In genomic region chr1:23018661-23019093, GRCh38 we compare ENCODE assay signal across 8 cellular contexts. TPM values are rescaled to one million over a fixed set of nuclear protein-coding genes. Genes with fewer than 3 reads are reported as not detected.
DNase-seq lines count a peak whose midpoint lies in the region; ATAC-seq lines count a peak whose summit lies in the region.

No MANE protein-coding gene starts in this region.

- DNase-seq in Karpas-422 (no peak), NCI-H128 (lab: John Stamatoyannopoulos, UW; ENCODE audit: unreplicated experiment) (no peak), D341Med (ENCODE audit: low spot score) (no peak), NCI-H1105 treated with DMSO at 0.1 percent for 48 hours (lab: John Stamatoyannopoulos, UW) (no peak)
- no peak for DNase-seq in central memory CD8-positive, alpha-beta T cell (ENCODE audit: low spot score in 2 of 2)
- no peak for DNase-seq in stimulated activated CD4-positive, alpha-beta T cell treated with anti-CD3 and anti-CD28 coated beads, Interleukin-4, amount 100 ng/mL, for 1 hour

- peak overlapping the region; percentile 90 for H2AFZ ChIP-seq in Karpas-422 (ENCODE audit: low read length)

- peak overlapping the region; percentile 88 for H3K27ac Mint-ChIP-seq in central memory CD8-positive, alpha-beta T cell (ENCODE audit: low read depth)

- H3K4me1 ChIP-seq in ES-I3 (ENCODE audit: insufficient read depth, low read length) (peaks cover 2% of the 10 kb centered on the region; the same call in 1 of the 2 replicates), Karpas-422 (ENCODE audit: low read length) (peaks cover 29% of the 10 kb centered on the region), mesodermal cell (ENCODE audit: control insufficient read depth, insufficient read depth, low read length, poor library complexity, severe bottlenecking) (peaks cover 6% of the 10 kb centered on the region)

- H3K9ac ChIP-seq in ES-I3 (ENCODE audit: low read depth, low read length) (peak overlapping the region; percentile 84), Karpas-422 (ENCODE audit: low read length) (peak overlapping the region; percentile 99)

- H3K4me3 ChIP-seq in Karpas-422 (ENCODE audit: low read length) (peak overlapping the region; percentile 95), mesodermal cell (ENCODE audit: extremely low read depth, insufficient read depth, low read length, poor library complexity, severe bottlenecking) (peak overlapping the region; percentile 99)

- ATAC-seq in central memory CD8-positive, alpha-beta T cell (replicated peaks; ENCODE audit: extremely low read depth, poor library complexity, severe bottlenecking): no peak

- H3K27ac ChIP-seq in Karpas-422 (ENCODE audit: low read length) (no peak overlapping the region), mesodermal cell (ENCODE audit: low read depth, low read length, severe bottlenecking) (peak overlapping the region; percentile 94)

- H3K27me3 ChIP-seq in Karpas-422 (ENCODE audit: low read length): no peaks in the 10 kb centered on the region

- 88 to 95% methylated on average over 5 to 7 of the region's 10 CpGs for WGBS in mesodermal cell (ENCODE audit: insufficient coverage in 2 of 2), 2 experiments

- peaks cover 44% of the 10 kb centered on the region for H3K4me1 Mint-ChIP-seq in central memory CD8-positive, alpha-beta T cell

- peak overlapping the region; percentile 81 for H3K4me2 ChIP-seq in Karpas-422 (ENCODE audit: low read depth, low read length, poor library complexity, severe bottlenecking)

- H4K20me1 ChIP-seq in Karpas-422 (ENCODE audit: insufficient read depth, low read depth, low read length): peaks cover 26% of the 10 kb centered on the region; the same call in 1 of the 2 replicates

- peaks cover 6% of the 10 kb centered on the region for H3K9me3 Mint-ChIP-seq in central memory CD8-positive, alpha-beta T cell

- H3K9me3 ChIP-seq in ES-I3 (ENCODE audit: control insufficient read depth, insufficient read depth, low read length) (peaks cover 3% of the 10 kb centered on the region; the same call in 1 of the 2 replicates), Karpas-422 (ENCODE audit: low read length) (peaks cover 10% of the 10 kb centered on the region), mesodermal cell (ENCODE audit: control insufficient read depth, low read length) (peaks cover 23% of the 10 kb centered on the region)

- peak overlapping the region; percentile 96 for H3K4me3 Mint-ChIP-seq in central memory CD8-positive, alpha-beta T cell

- no peaks in the 10 kb centered on the region for H3K27me3 Mint-ChIP-seq in central memory CD8-positive, alpha-beta T cell

- no peaks in the 10 kb centered on the region for H3K9me2 ChIP-seq in Karpas-422 (replicated peaks; ENCODE audit: insufficient read depth, low read length)

- peaks cover 8% of the 10 kb centered on the region for H3K36me3 Mint-ChIP-seq in central memory CD8-positive, alpha-beta T cell (ENCODE audit: insufficient read depth)

- peaks cover 44% of the 10 kb centered on the region for H3K79me2 ChIP-seq in Karpas-422 (ENCODE audit: low read length)

- H3K36me3 ChIP-seq in ES-I3 (ENCODE audit: insufficient read depth, low read length) (peaks cover 2% of the 10 kb centered on the region; the same call in 1 of the 2 replicates), Karpas-422 (ENCODE audit: insufficient read depth, low read length) (peaks cover 18% of the 10 kb centered on the region), mesodermal cell (ENCODE audit: control insufficient read depth, insufficient read depth, low read length) (peaks cover 17% of the 10 kb centered on the region)

RNA-seq across cellular contexts. Expression of gene KDM1A, which starts 0.6 kb away (rescaled TPM):
- total RNA-seq in Karpas-422 (2014; rRNA removed; shearing (Covaris generic); ENCODE audit: low replicate concordance): 110 and 121 TPM in 2 replicates
- polyA plus RNA-seq in mesodermal cell (2013, experiment 1 of 2): 162 TPM
- polyA plus RNA-seq in mesodermal cell (2013, experiment 2 of 2): 157 TPM

RNA-seq across cellular contexts. Expression of gene TEX46, which starts 3.0 kb away (rescaled TPM):
- total RNA-seq in Karpas-422 (2014; rRNA removed; shearing (Covaris generic); ENCODE audit: low replicate concordance): not detected in 2 replicates
- polyA plus RNA-seq in mesodermal cell (2013, experiment 1 of 2): not detected
- not detected for polyA plus RNA-seq in mesodermal cell (2013, experiment 2 of 2)

RNA-seq across cellular contexts. Expression of gene LACTBL1, which starts 46.0 kb away (rescaled TPM):
- total RNA-seq in Karpas-422 (2014; rRNA removed; shearing (Covaris generic); ENCODE audit: low replicate concordance): not detected in 2 replicates
- polyA plus RNA-seq in mesodermal cell (2013, experiment 1 of 2): not detected
- polyA plus RNA-seq in mesodermal cell (2013, experiment 2 of 2): not detected
